ENCODE assay signal across 16 cellular contexts in genomic region chr12:5746917-5747316, GRCh38.
DNase-seq lines count a peak whose midpoint lies in the region; ATAC-seq and TF ChIP-seq lines count a peak whose summit lies in the region.
"Had no signal": no experiment of that assay in that cellular context is flagged by ENCODE, and none has a peak within 500 bp of the region (broad histone marks: within the 10 kb centered on the region; RNA-seq: fewer than 3 reads in every experiment).

No MANE protein-coding gene starts in this region.

- no peak for ATAC-seq in activated CD8-positive, alpha-beta T cell treated with anti-CD3 and anti-CD28 coated beads for 36 hours
- no peak for ATAC-seq in activated CD8-positive, alpha-beta T cell treated with anti-CD3 and anti-CD28 coated beads, Interleukin-2, amount 10 ng/mL, durations not matched to agents 7 days and 5 days
- ATAC-seq in CD4-positive, alpha-beta T cell (ENCODE audit: poor library complexity): peak; percentile 43
- ATAC-seq in T-cell (replicated peaks in 1 of 4) (peak in 1 of 4 experiments; percentile 57), gastroesophageal sphincter (no peak)

- H3K36me3 ChIP-seq in neural cell (ENCODE audit: insufficient read depth, low read length) (no peaks in the 10 kb centered on the region), gastroesophageal sphincter (no peaks in the 10 kb centered on the region)
- H3K36me3 ChIP-seq: BLaER1 treated with 17β-estradiol and CSF1 and Interleukin-3, amounts not matched to agents 10 nM and 100 nM; HAP-1 had no signal

- no peaks in the 10 kb centered on the region for H3K9me3 Mint-ChIP-seq in activated CD8-positive, alpha-beta T cell treated with anti-CD3 and anti-CD28 coated beads for 36 hours
- H3K9me3 Mint-ChIP-seq in activated CD8-positive, alpha-beta T cell treated with anti-CD3 and anti-CD28 coated beads, Interleukin-2, amount 10 ng/mL, durations not matched to agents 7 days and 5 days (ENCODE audit: insufficient read depth): no peaks in the 10 kb centered on the region
- H3K9me3 Mint-ChIP-seq in CD4-positive, alpha-beta T cell: no peaks in the 10 kb centered on the region
- H3K9me3 Mint-ChIP-seq in T-cell: no peaks in the 10 kb centered on the region

- no peak for TF ChIP-seq POLR2A in gastroesophageal sphincter (IDR thresholded peaks at IDR 0.05)

- H3F3A ChIP-seq in neural cell (ENCODE audit: insufficient read depth, low read length, poor library complexity, severe bottlenecking): no peaks in the 10 kb centered on the region

- no peaks in the 10 kb centered on the region for H3K27me3 Mint-ChIP-seq in activated CD8-positive, alpha-beta T cell treated with anti-CD3 and anti-CD28 coated beads for 36 hours
- H3K27me3 Mint-ChIP-seq in activated CD8-positive, alpha-beta T cell treated with anti-CD3 and anti-CD28 coated beads, Interleukin-2, amount 10 ng/mL, durations not matched to agents 7 days and 5 days (ENCODE audit: low read depth): no peaks in the 10 kb centered on the region
- H3K27me3 Mint-ChIP-seq in CD4-positive, alpha-beta T cell: no peaks in the 10 kb centered on the region
- peaks cover 3 to 5% of the 10 kb centered on the region in 2 donors for H3K27me3 Mint-ChIP-seq in T-cell

- TF ChIP-seq EP300 in neural cell (conservative IDR thresholded peaks at IDR 0.05; ENCODE audit: poor library complexity, severe bottlenecking): no peak
- no peak for TF ChIP-seq EP300 in gastroesophageal sphincter (IDR thresholded peaks at IDR 0.05)

- H2AFZ ChIP-seq in neural cell (ENCODE audit: low read depth, low read length): no peak overlapping the region
- H2AFZ ChIP-seq: GM23248 had no signal

- H3K79me2 ChIP-seq in neural cell (replicated peaks; ENCODE audit: insufficient read depth, low read length): no peaks in the 10 kb centered on the region

- no peaks in the 10 kb centered on the region for H3K9me3 ChIP-seq in CD4-positive, alpha-beta T cell (ENCODE audit: control insufficient read depth, low read length)
- H3K9me3 ChIP-seq in neural cell (ENCODE audit: low read length) (no peaks in the 10 kb centered on the region), gastroesophageal sphincter (no peaks in the 10 kb centered on the region)
- H3K9me3 ChIP-seq: BLaER1 treated with 17β-estradiol and CSF1 and Interleukin-3, amounts not matched to agents 10 nM and 100 nM; Caco-2; HAP-1 had no signal

- no peak overlapping the region for H3K27ac Mint-ChIP-seq in activated CD8-positive, alpha-beta T cell treated with anti-CD3 and anti-CD28 coated beads for 36 hours
- no peak overlapping the region for H3K27ac Mint-ChIP-seq in activated CD8-positive, alpha-beta T cell treated with anti-CD3 and anti-CD28 coated beads, Interleukin-2, amount 10 ng/mL, durations not matched to agents 7 days and 5 days
- H3K27ac Mint-ChIP-seq in CD4-positive, alpha-beta T cell: peak overlapping the region; percentile 72
- peak overlapping the region; percentile 7 to 67 for H3K27ac Mint-ChIP-seq in T-cell

- H4K20me1 ChIP-seq in neural cell (ENCODE audit: insufficient read depth): no peaks in the 10 kb centered on the region
- H4K20me1 ChIP-seq: BLaER1 treated with 17β-estradiol and CSF1 and Interleukin-3, amounts not matched to agents 10 nM and 100 nM had no signal

- CTCF ChIA-PET in activated CD8-positive, alpha-beta T cell treated with anti-CD3 and anti-CD28 coated beads for 36 hours (lab: Charles Lee): interaction anchor here (2.5 to 3.7 kb wide), 2 partner anchors 13 to 47 kb away, joined by 18 to 29 read pairs; no protein-coding TSS in a partner anchor
- CTCF ChIA-PET in activated CD8-positive, alpha-beta T cell treated with anti-CD3 and anti-CD28 coated beads, Interleukin-2, amount 10 ng/mL, durations not matched to agents 7 days and 5 days (lab: Charles Lee): interaction anchor here (0.6 to 2.4 kb wide), 2 partner anchors 10 to 49 kb away, joined by 3 to 11 read pairs; no protein-coding TSS in a partner anchor
- CTCF ChIA-PET in CD4-positive, alpha-beta T cell (lab: Charles Lee): no interaction called here
- CTCF ChIA-PET in T-cell (lab: Charles Lee): interaction anchor here (0.6 to 0.9 kb wide), 2 partner anchors 12 to 18 kb away, joined by 3 read pairs; no protein-coding TSS in a partner anchor

- H3K4me3 ChIP-seq in neural cell (ENCODE audit: low read length) (no peak overlapping the region), gastroesophageal sphincter (no peak overlapping the region)
- H3K4me3 ChIP-seq: BLaER1 treated with 17β-estradiol and CSF1 and Interleukin-3, amounts not matched to agents 10 nM and 100 nM; GM23248; HAP-1 had no signal

- no peaks in the 10 kb centered on the region for H3K27me3 ChIP-seq in CD4-positive, alpha-beta T cell (ENCODE audit: control insufficient read depth, insufficient read depth, low read length)
- H3K27me3 ChIP-seq in neural cell (ENCODE audit: insufficient read depth, low read depth, low read length): no peaks in the 10 kb centered on the region
- H3K27me3 ChIP-seq in gastroesophageal sphincter: no peaks in the 10 kb centered on the region
- H3K27me3 ChIP-seq: BLaER1 treated with 17β-estradiol and CSF1 and Interleukin-3, amounts not matched to agents 10 nM and 100 nM had no signal

- POLR2A ChIA-PET in activated CD8-positive, alpha-beta T cell treated with anti-CD3 and anti-CD28 coated beads for 36 hours (lab: Charles Lee): interaction anchor here (1.0 kb wide), 1 partner anchor 20 kb away, joined by 3 read pairs; no protein-coding TSS in a partner anchor
- POLR2A ChIA-PET in activated CD8-positive, alpha-beta T cell treated with anti-CD3 and anti-CD28 coated beads, Interleukin-2, amount 10 ng/mL, durations not matched to agents 7 days and 5 days (lab: Charles Lee): no interaction called here
- POLR2A ChIA-PET in CD4-positive, alpha-beta T cell (lab: Charles Lee): interaction anchor here (0.9 to 1.2 kb wide), 3 partner anchors 11 to 28 kb away, joined by 3 to 4 read pairs (median 3); no protein-coding TSS in a partner anchor
- POLR2A ChIA-PET in T-cell (lab: Charles Lee): no interaction called here

- H3K9me2 ChIP-seq in neural cell (ENCODE audit: insufficient read depth, low read length): no peaks in the 10 kb centered on the region

- no peaks in the 10 kb centered on the region for H3K36me3 Mint-ChIP-seq in activated CD8-positive, alpha-beta T cell treated with anti-CD3 and anti-CD28 coated beads for 36 hours (ENCODE audit: low read depth)
- H3K36me3 Mint-ChIP-seq in activated CD8-positive, alpha-beta T cell treated with anti-CD3 and anti-CD28 coated beads, Interleukin-2, amount 10 ng/mL, durations not matched to agents 7 days and 5 days (ENCODE audit: low read depth): no peaks in the 10 kb centered on the region
- H3K36me3 Mint-ChIP-seq in CD4-positive, alpha-beta T cell (ENCODE audit: low read depth): no peaks in the 10 kb centered on the region
- no peaks in the 10 kb centered on the region for H3K36me3 Mint-ChIP-seq in T-cell

- no peaks in the 10 kb centered on the region for H3K4me1 ChIP-seq in gastroesophageal sphincter
- H3K4me1 ChIP-seq: Caco-2, HAP-1 had no signal

- peaks cover 23% of the 10 kb centered on the region for H3K4me1 Mint-ChIP-seq in activated CD8-positive, alpha-beta T cell treated with anti-CD3 and anti-CD28 coated beads for 36 hours (ENCODE audit: low read depth)
- peaks cover 10% of the 10 kb centered on the region for H3K4me1 Mint-ChIP-seq in activated CD8-positive, alpha-beta T cell treated with anti-CD3 and anti-CD28 coated beads, Interleukin-2, amount 10 ng/mL, durations not matched to agents 7 days and 5 days (ENCODE audit: low read depth)
- peaks cover 40% of the 10 kb centered on the region for H3K4me1 Mint-ChIP-seq in CD4-positive, alpha-beta T cell (ENCODE audit: low read depth)
- H3K4me1 Mint-ChIP-seq in T-cell: peaks cover 8 to 17% (median 16%) of the 10 kb centered on the region in 3 donors

- 77 to 93% methylated on average over 6 of the region's 6 CpGs for WGBS in gastroesophageal sphincter (ENCODE audit: low coverage in 1 of 2), 2 donors

- no peak overlapping the region for H3K4me2 ChIP-seq in neural cell (ENCODE audit: low read length)

- no peak overlapping the region for H3K27ac ChIP-seq in CD4-positive, alpha-beta T cell (ENCODE audit: low read depth, low read length)
- H3K27ac ChIP-seq in neural cell (ENCODE audit: low read length) (peak overlapping the region; percentile 53), gastroesophageal sphincter (no peak overlapping the region)
- H3K27ac ChIP-seq: BLaER1 treated with 17β-estradiol and CSF1 and Interleukin-3, amounts not matched to agents 10 nM and 100 nM; GM23248; HL-60 had no signal

- intact Hi-C loops in activated CD8-positive, alpha-beta T cell treated with anti-CD3 and anti-CD28 coated beads for 36 hours (cut with micrococcal nuclease): no loop called here
- intact Hi-C loops in CD4-positive, alpha-beta T cell (cut with DNase I, micrococcal nuclease): no loop called here

- H3K9ac ChIP-seq in neural cell (ENCODE audit: low read length): no peak overlapping the region
- H3K9ac ChIP-seq: BLaER1 treated with 17β-estradiol and CSF1 and Interleukin-3, amounts not matched to agents 10 nM and 100 nM; GM23248 had no signal

- no peak for TF ChIP-seq RAD21 in neural cell (conservative IDR thresholded peaks at IDR 0.05)

- peak; percentile 11 for DNase-seq in activated CD8-positive, alpha-beta T cell treated with anti-CD3 and anti-CD28 coated beads for 36 hours
- no peak for DNase-seq in activated CD8-positive, alpha-beta T cell treated with anti-CD3 and anti-CD28 coated beads, Interleukin-2, amount 10 ng/mL, durations not matched to agents 7 days and 5 days
- no peak for DNase-seq in CD4-positive, alpha-beta T cell
- DNase-seq in T-cell (peak in 1 of 34 experiments; percentile 9), ecto neural progenitor cell (ENCODE audit: low spot score) (no peak)
- DNase-seq: 8988T, Caco-2, DMS153, DMS79, GDM1, GM23248 had no signal

- H3K4me3 Mint-ChIP-seq in activated CD8-positive, alpha-beta T cell treated with anti-CD3 and anti-CD28 coated beads for 36 hours: no peak overlapping the region
- no peak overlapping the region for H3K4me3 Mint-ChIP-seq in activated CD8-positive, alpha-beta T cell treated with anti-CD3 and anti-CD28 coated beads, Interleukin-2, amount 10 ng/mL, durations not matched to agents 7 days and 5 days
- peak overlapping the region; percentile 0 for H3K4me3 Mint-ChIP-seq in CD4-positive, alpha-beta T cell
- peak overlapping the region in 1 of 3 donors; percentile 2 for H3K4me3 Mint-ChIP-seq in T-cell

- TF ChIP-seq CTCF in activated CD8-positive, alpha-beta T cell treated with anti-CD3 and anti-CD28 coated beads for 36 hours (IDR thresholded peaks at IDR 0.05): no peak
- TF ChIP-seq CTCF in CD4-positive, alpha-beta T cell (IDR thresholded peaks at IDR 0.05): no peak
- TF ChIP-seq CTCF in neural cell (IDR thresholded peaks at IDR 0.05; ENCODE audit: poor library complexity, severe bottlenecking): no peak
- TF ChIP-seq CTCF in gastroesophageal sphincter (IDR thresholded peaks at IDR 0.05): no peak

TF ChIP-seq in neural cell, 6 proteins besides CTCF, POLR2A, EP300 and RAD21 (continues in another document):
- TF ChIP-seq MXI1 (conservative IDR thresholded peaks at IDR 0.05; ENCODE audit: poor library complexity, severe bottlenecking): no peak
- TF ChIP-seq EZH2 (IDR thresholded peaks at IDR 0.05; ENCODE audit: borderline replicate concordance, insufficient read depth, low read length, poor library complexity, severe bottlenecking): no peak

Comparison
In these comparisons a context has a peak if more than half of its experiments do, and no peak if none do; other contexts are left out.
1. POLR2A ChIA-PET loops: an anchor here in activated CD8-positive, alpha-beta T cell treated with anti-CD3 and anti-CD28 coated beads for 36 hours (1.0 kb wide) and CD4-positive, alpha-beta T cell (0.9 to 1.2 kb wide); none called in activated CD8-positive, alpha-beta T cell treated with anti-CD3 and anti-CD28 coated beads, Interleukin-2, amount 10 ng/mL, durations not matched to agents 7 days and 5 days and T-cell.
2. H3K27ac Mint-ChIP-seq: peak in CD4-positive, alpha-beta T cell (single experiment) and T-cell (2 of 2); none in activated CD8-positive, alpha-beta T cell treated with anti-CD3 and anti-CD28 coated beads for 36 hours (single experiment) and activated CD8-positive, alpha-beta T cell treated with anti-CD3 and anti-CD28 coated beads, Interleukin-2, amount 10 ng/mL, durations not matched to agents 7 days and 5 days (single experiment).